Comparison of ENCODE assay signal across 18 cellular contexts in genomic region chr6:141667580-141668309, GRCh38.
DNase-seq lines count a peak whose midpoint lies in the region; TF ChIP-seq lines count a peak whose summit lies in the region.
"Had no signal": no experiment of that assay in that cellular context is flagged by ENCODE, and none has a peak within 500 bp of the region (broad histone marks: within the 10 kb centered on the region; RNA-seq: fewer than 3 reads in every experiment).

No MANE protein-coding gene starts in this region.

- H3K36me3 ChIP-seq in neuronal stem cell (replicated peaks in 1 of 2; ENCODE audit: control insufficient read depth in 2 of 2, insufficient read depth in 2 of 2, low read length in 2 of 2): no peaks in the 10 kb centered on the region
- H3K36me3 ChIP-seq: MG63, stomach, vagina, WERI-Rb-1 had no signal

- no peaks in the 10 kb centered on the region for H3K79me1 ChIP-seq in neuronal stem cell (ENCODE audit: low read depth, low read length)

- H2AK5ac ChIP-seq in neuronal stem cell (ENCODE audit: low read depth, low read length): no peak overlapping the region

- no CpG with 5 or more reads among the region's 3 CpGs for whole genome bisulfite sequencing in neuronal stem cell (ENCODE audit: extremely low coverage in 2 of 2, insufficient read length in 2 of 2, insufficient replicate concordance in 1 of 2), 2 donors

- H3K4me1 ChIP-seq in neuronal stem cell (ENCODE audit: control insufficient read depth in 2 of 2, insufficient read depth in 1 of 2, low read depth in 1 of 2, low read length in 2 of 2): peaks cover 1 to 4% of the 10 kb centered on the region in 2 donors
- H3K4me1 ChIP-seq: stomach, vagina had no signal

- DNase-seq in EH (ENCODE audit: low read depth): peak; percentile 42
- DNase-seq in RPMI7951 (ENCODE audit: low read depth): peak; percentile 34
- DNase-seq in fibroblast of mammary gland (ENCODE audit: low read depth): peak; percentile 67
- DNase-seq in neuronal stem cell (ENCODE audit: low spot score): no peak
- DNase-seq in DMS53 (lab: John Stamatoyannopoulos, UW): no peak
- no peak for DNase-seq in DMS79 (lab: John Stamatoyannopoulos, UW)
- no peak for DNase-seq in COLO668 (lab: John Stamatoyannopoulos, UW; ENCODE audit: unreplicated experiment)
- no peak for DNase-seq in mucosa of gallbladder (ENCODE audit: low spot score)
- DNase-seq: activated CD4-positive, alpha-beta memory T cell treated with anti-CD3 and anti-CD28 coated beads, Interleukin-2, amount 10 ng/mL, durations not matched to agents 7 days and 5 days; activated naive CD8-positive, alpha-beta T cell treated with anti-CD3 and anti-CD28 coated beads, Interleukin-2, amount 10 ng/mL, durations not matched to agents 7 days and 5 days; H9; kidney glomerular epithelial cell; MG63; NCI-H2081; PC-3; stomach; WERI-Rb-1 had no signal

- H3K9ac ChIP-seq in neuronal stem cell (ENCODE audit: low read depth, low read length, poor library complexity): no peak overlapping the region

- H4K8ac ChIP-seq in neuronal stem cell (ENCODE audit: low read depth, low read length): no peak overlapping the region

- H3K27me3 ChIP-seq in neuronal stem cell (ENCODE audit: control insufficient read depth in 3 of 3, insufficient read depth in 3 of 3, low read depth in 1 of 3, low read length in 3 of 3): no peaks in the 10 kb centered on the region
- H3K27me3 ChIP-seq: MG63, stomach, vagina had no signal

- H3K4me2 ChIP-seq in neuronal stem cell (ENCODE audit: insufficient read depth, low read length, poor library complexity, severe bottlenecking): no peak overlapping the region

- H2BK120ac ChIP-seq in neuronal stem cell (ENCODE audit: low read depth, low read length): no peak overlapping the region

- no peak overlapping the region for H3K27ac ChIP-seq in neuronal stem cell (replicated peaks; ENCODE audit: low read length)
- H3K27ac ChIP-seq: stomach, vagina, WERI-Rb-1 had no signal

- H3K4me3 ChIP-seq in fibroblast of mammary gland (ENCODE audit: control insufficient read depth, low read depth, low read length) (no peak overlapping the region), neuronal stem cell (ENCODE audit: low read length in 2 of 2) (no peak overlapping the region)
- H3K4me3 ChIP-seq: MG63, stomach, vagina had no signal

- H3K9me3 ChIP-seq in neuronal stem cell (replicated peaks in 1 of 2; ENCODE audit: control insufficient read depth in 2 of 2, insufficient read depth in 1 of 2, low read depth in 1 of 2, low read length in 2 of 2): no peaks in the 10 kb centered on the region
- H3K9me3 ChIP-seq: MG63, vagina had no signal

- no peak overlapping the region for H2BK15ac ChIP-seq in neuronal stem cell (ENCODE audit: low read length)

- no peak overlapping the region for H3K14ac ChIP-seq in neuronal stem cell (ENCODE audit: low read length)

- H4K91ac ChIP-seq in neuronal stem cell (ENCODE audit: low read depth, low read length, poor library complexity): no peak overlapping the region

- peak overlapping the region; percentile 71 for H2AFZ ChIP-seq in neuronal stem cell (ENCODE audit: low read length)

- TF ChIP-seq CTCF in fibroblast of mammary gland (conservative IDR thresholded peaks at IDR 0.05; ENCODE audit: control insufficient read depth, insufficient read depth, low read depth, low read length): no peak

- H3K4ac ChIP-seq in neuronal stem cell (ENCODE audit: low read length): no peak overlapping the region

- H2BK5ac ChIP-seq in neuronal stem cell (ENCODE audit: low read length): no peak overlapping the region

- H2BK12ac ChIP-seq in neuronal stem cell (ENCODE audit: low read length): no peak overlapping the region

- peak overlapping the region; percentile 15 for H3K18ac ChIP-seq in neuronal stem cell (ENCODE audit: low read length)

- no peak overlapping the region for H3K23ac ChIP-seq in neuronal stem cell (ENCODE audit: low read depth, low read length, poor library complexity)

Comparison
In these comparisons a context has a peak if more than half of its experiments do, and no peak if none do; other contexts are left out.
1. DNase-seq: peak in EH (single experiment), RPMI7951 (single experiment) and fibroblast of mammary gland (single experiment); none in neuronal stem cell (single experiment), DMS53 (single experiment), DMS79 (single experiment), COLO668 (single experiment) and mucosa of gallbladder (single experiment).